ENCODE assay signal across 18 cellular contexts in genomic region chr3:138397983-138398382, GRCh38. TPM values are rescaled to one million over a fixed set of nuclear protein-coding genes. Genes with fewer than 3 reads are reported as not detected.
DNase-seq lines count a peak whose midpoint lies in the region; ATAC-seq, FAIRE-seq and TF ChIP-seq lines count a peak whose summit lies in the region.
"Had no signal": no experiment of that assay in that cellular context is flagged by ENCODE, and none has a peak within 500 bp of the region (broad histone marks: within the 10 kb centered on the region; RNA-seq: fewer than 3 reads in every experiment).

No MANE protein-coding gene starts in this region.

- H3K9ac ChIP-seq in Karpas-422 (ENCODE audit: low read length): no peak overlapping the region

- H3K36me3 Mint-ChIP-seq in Caco-2 (ENCODE audit: insufficient read depth, unreplicated experiment): no peaks in the 10 kb centered on the region
- H3K36me3 Mint-ChIP-seq: activated naive CD4-positive, alpha-beta T cell treated with anti-CD3 and anti-CD28 coated beads, Interleukin-2, amount 50 U/mL, for 72 hours; CD8-positive, alpha-beta memory T cell had no signal

- H3K4me1 ChIP-seq in Karpas-422 (ENCODE audit: low read length): peaks cover 8% of the 10 kb centered on the region
- H3K4me1 ChIP-seq in Caco-2: peaks cover 30% of the 10 kb centered on the region
- H3K4me1 ChIP-seq in prostate gland (replicated peaks): no peaks in the 10 kb centered on the region

- H3K9me3 Mint-ChIP-seq in Caco-2 (ENCODE audit: unreplicated experiment): no peaks in the 10 kb centered on the region
- H3K9me3 Mint-ChIP-seq: activated naive CD4-positive, alpha-beta T cell treated with anti-CD3 and anti-CD28 coated beads, Interleukin-2, amount 50 U/mL, for 72 hours; CD8-positive, alpha-beta memory T cell; stimulated activated naive CD8-positive, alpha-beta T cell treated with anti-CD3 and anti-CD28 coated beads, Interleukin-15, amount 100 ng/mL, for 72 hours had no signal

- no peak overlapping the region for H2AFZ ChIP-seq in Karpas-422 (ENCODE audit: low read length)

- peaks cover 32% of the 10 kb centered on the region for H3K4me1 Mint-ChIP-seq in Caco-2 (ENCODE audit: low read depth, unreplicated experiment)
- H3K4me1 Mint-ChIP-seq: CD8-positive, alpha-beta memory T cell; stimulated activated naive CD8-positive, alpha-beta T cell treated with anti-CD3 and anti-CD28 coated beads, Interleukin-15, amount 100 ng/mL, for 72 hours had no signal

- H3K27ac ChIP-seq in Karpas-422 (ENCODE audit: low read length): no peak overlapping the region
- H3K27ac ChIP-seq in prostate gland: no peak overlapping the region
- H3K27ac ChIP-seq: skin epidermis, WERI-Rb-1 had no signal

- CTCF ChIA-PET in BJ (lab: Yijun Ruan, JAX) (interaction anchor here (1.6 to 2.5 kb wide), 5 partner anchors 9 to 67 kb away, joined by 4 to 7 read pairs (median 5); partner anchors contain the start of gene MRAS), Caco-2 (lab: Charles Lee) (no interaction called here), HEK293T (lab: Yijun Ruan, JAX) (no interaction called here)

- peak; percentile 28 for ATAC-seq in left lobe of liver
- ATAC-seq in GM21717 (IDR thresholded peaks at IDR 0.05; ENCODE audit: unreplicated experiment): no peak
- ATAC-seq: activated naive CD4-positive, alpha-beta T cell treated with anti-CD3 and anti-CD28 coated beads, Interleukin-2, amount 50 U/mL, for 72 hours; esophagus mucosa; stimulated activated naive CD8-positive, alpha-beta T cell treated with anti-CD3 and anti-CD28 coated beads, Interleukin-15, amount 100 ng/mL, for 72 hours had no signal

- no peaks in the 10 kb centered on the region for H4K20me1 ChIP-seq in Karpas-422 (ENCODE audit: insufficient read depth, low read depth, low read length)

- WGBS in prostate gland: 94% methylated on average over 4 of the region's 4 CpGs

- H3K36me3 ChIP-seq in BJ (ENCODE audit: control insufficient read depth, insufficient read depth, low read length) (peaks cover 21% of the 10 kb centered on the region), Karpas-422 (ENCODE audit: insufficient read depth, low read length) (no peaks in the 10 kb centered on the region), bronchial epithelial cell (ENCODE audit: control insufficient read depth, insufficient read depth, low read length) (no peaks in the 10 kb centered on the region), Caco-2 (ENCODE audit: control insufficient read depth, insufficient read depth, low read length) (no peaks in the 10 kb centered on the region), prostate gland (no peaks in the 10 kb centered on the region)
- H3K36me3 ChIP-seq: WERI-Rb-1 had no signal

- TF ChIP-seq CTCF in BJ (IDR thresholded peaks at IDR 0.05; ENCODE audit: insufficient read depth, low read depth, low read length) (0 out of 2 replicates have a peak, but pooled peaks have one; percentile 9), bronchial epithelial cell (IDR thresholded peaks at IDR 0.05; ENCODE audit: insufficient read depth, low read length, severe bottlenecking) (peak; percentile 20), Caco-2 (IDR thresholded peaks at IDR 0.05; ENCODE audit: insufficient read depth in 1 of 2, low read depth in 1 of 2, low read length in 1 of 2, severe bottlenecking in 1 of 2, unreplicated experiment in 1 of 2) (no peak), prostate gland (IDR thresholded peaks at IDR 0.05) (no peak)

- DNase-seq in BJ (ENCODE audit: low read depth) (no peak), Karpas-422 (peak; percentile 46), bronchial epithelial cell (ENCODE audit: low read depth) (no peak), left lobe of liver (ENCODE audit: low spot score) (no peak), Caco-2 (no peak), prostate gland (ENCODE audit: low spot score) (no peak), HEK293T (ENCODE audit: extremely low spot score) (no peak)
- DNase-seq: CD8-positive, alpha-beta memory T cell; H7; mesendoderm; stimulated activated naive CD8-positive, alpha-beta T cell treated with anti-CD3 and anti-CD28 coated beads, Interleukin-15, amount 100 ng/mL, for 72 hours; WERI-Rb-1 had no signal

- intact Hi-C loops in Caco-2 (cut with micrococcal nuclease; ENCODE audit: unreplicated experiment): loop anchor here (2.0 kb wide), 4 partner anchors 19 to 63 kb away; partner anchors contain the start of genes ESYT3 and MRAS
- intact Hi-C loops in prostate gland (cut with DNase I): no loop called here

- H3K27me3 ChIP-seq in BJ (ENCODE audit: control insufficient read depth, insufficient read depth, low read length) (no peaks in the 10 kb centered on the region), Karpas-422 (ENCODE audit: low read length) (no peaks in the 10 kb centered on the region), bronchial epithelial cell (ENCODE audit: control insufficient read depth, insufficient read depth, low read length) (no peaks in the 10 kb centered on the region), Caco-2 (replicated peaks; ENCODE audit: control insufficient read depth, insufficient read depth, low read length) (no peaks in the 10 kb centered on the region), prostate gland (replicated peaks; ENCODE audit: insufficient read depth) (no peaks in the 10 kb centered on the region)

- BruUV-seq in Caco-2 (replicated peaks; lab: Mats Ljungman, UMichigan): no TSS peak

- no peak overlapping the region for H3K4me2 ChIP-seq in Karpas-422 (ENCODE audit: low read depth, low read length, poor library complexity, severe bottlenecking)

- no peak overlapping the region for H3K4me3 ChIP-seq in BJ (ENCODE audit: low read depth, low read length)
- H3K4me3 ChIP-seq in Karpas-422 (ENCODE audit: low read length): no peak overlapping the region
- H3K4me3 ChIP-seq in bronchial epithelial cell (ENCODE audit: low read depth, low read length): no peak overlapping the region
- H3K4me3 ChIP-seq in Caco-2 (ENCODE audit: low read depth, low read length): no peak overlapping the region
- no peak overlapping the region for H3K4me3 ChIP-seq in prostate gland
- H3K4me3 ChIP-seq: skin epidermis had no signal

- no peaks in the 10 kb centered on the region for H3K9me2 ChIP-seq in Karpas-422 (replicated peaks; ENCODE audit: insufficient read depth, low read length)

- H3K27ac Mint-ChIP-seq in Caco-2 (ENCODE audit: unreplicated experiment): no peak overlapping the region
- H3K27ac Mint-ChIP-seq: activated naive CD4-positive, alpha-beta T cell treated with anti-CD3 and anti-CD28 coated beads, Interleukin-2, amount 50 U/mL, for 72 hours; CD8-positive, alpha-beta memory T cell; stimulated activated naive CD8-positive, alpha-beta T cell treated with anti-CD3 and anti-CD28 coated beads, Interleukin-15, amount 100 ng/mL, for 72 hours had no signal

- POLR2A ChIA-PET in BJ (lab: Charles Lee): no interaction called here
- POLR2A ChIA-PET in Caco-2 (lab: Charles Lee): no interaction called here
- POLR2A ChIA-PET in HEK293T (lab: Yijun Ruan, JAX): no interaction called here

- TF ChIP-seq POLR2A in prostate gland (IDR thresholded peaks at IDR 0.05): no peak

- H3K9me3 ChIP-seq in Karpas-422 (ENCODE audit: low read length) (no peaks in the 10 kb centered on the region), Caco-2 (no peaks in the 10 kb centered on the region), prostate gland (no peaks in the 10 kb centered on the region)

- no peak for FAIRE-seq in bronchial epithelial cell (lab: Jason Lieb, UNC)
- FAIRE-seq: colon, G401.6 had no signal

- H3K79me2 ChIP-seq in Karpas-422 (ENCODE audit: low read length): no peaks in the 10 kb centered on the region

- no peaks in the 10 kb centered on the region for H3K27me3 Mint-ChIP-seq in Caco-2 (ENCODE audit: insufficient read depth, unreplicated experiment)

- no peak overlapping the region for H3K4me3 Mint-ChIP-seq in Caco-2 (ENCODE audit: unreplicated experiment)
- H3K4me3 Mint-ChIP-seq: CD8-positive, alpha-beta memory T cell; stimulated activated naive CD8-positive, alpha-beta T cell treated with anti-CD3 and anti-CD28 coated beads, Interleukin-15, amount 100 ng/mL, for 72 hours had no signal

TF ChIP-seq in HEK293T, 16 proteins besides CTCF, POLR2A, EP300 and RAD21:
- TF ChIP-seq ARNT (IDR thresholded peaks at IDR 0.05) (no peak), FOXA1 (IDR thresholded peaks at IDR 0.05) (no peak), CTBP1 (IDR thresholded peaks at IDR 0.05; ENCODE audit: borderline replicate concordance) (no peak), HDGF (IDR thresholded peaks at IDR 0.05; ENCODE audit: borderline replicate concordance) (no peak), LEF1 (IDR thresholded peaks at IDR 0.05; ENCODE audit: borderline replicate concordance) (no peak), NFRKB (IDR thresholded peaks at IDR 0.05) (no peak), FOXM1 (IDR thresholded peaks at IDR 0.05; ENCODE audit: borderline replicate concordance) (no peak), TARDBP (IDR thresholded peaks at IDR 0.05) (no peak), SP1 (IDR thresholded peaks at IDR 0.05) (no peak), PKNOX1 (IDR thresholded peaks at IDR 0.05) (no peak), ZNF384 (IDR thresholded peaks at IDR 0.05) (no peak), FOXK2 (IDR thresholded peaks at IDR 0.05) (no peak), BHLHE40 (IDR thresholded peaks at IDR 0.05; ENCODE audit: borderline replicate concordance) (no peak), L3MBTL2 (conservative IDR thresholded peaks at IDR 0.05) (no peak), SUZ12 (IDR thresholded peaks at IDR 0.05) (no peak), ELF4 (IDR thresholded peaks at IDR 0.05) (no peak)

RNA-seq across cellular contexts. Expression of gene ESYT3, which starts 36.4 kb away (rescaled TPM):
- 0.09 TPM in 2 replicates for polyA plus RNA-seq in BJ (2011; rRNA removed)
- polyA minus RNA-seq in BJ (2011; rRNA and poly(A)+ RNA removed): 0.05 and 0.09 TPM in 2 replicates
- not detected in 2 replicates for total RNA-seq in Karpas-422 (2014; rRNA removed; shearing (Covaris generic); ENCODE audit: low replicate concordance)
- total RNA-seq in bronchial epithelial cell: 1.1 and 2.9 TPM in 2 replicates
- 0.20 TPM for total RNA-seq in left lobe of liver
- total RNA-seq in Caco-2 (2022): 5.7 and 7.6 TPM in 2 replicates
- 1 to 10 TPM; 1.1 to 3.2 TPM for total RNA-seq in prostate gland
- polyA plus RNA-seq: CD8-positive, alpha-beta memory T cell had no signal

RNA-seq across cellular contexts. Expression of gene MRAS, which starts 49.6 kb away (rescaled TPM):
- polyA plus RNA-seq in BJ (2011; rRNA removed): 90.2 and 99.8 TPM in 2 replicates
- polyA minus RNA-seq in BJ (2011; rRNA and poly(A)+ RNA removed): 48.2 and 65.5 TPM in 2 replicates
- total RNA-seq in Karpas-422 (2014; rRNA removed; shearing (Covaris generic); ENCODE audit: low replicate concordance): not detected in 2 replicates
- 2.9 and 3.2 TPM in 2 replicates for total RNA-seq in bronchial epithelial cell
- total RNA-seq in left lobe of liver: 6.1 TPM
- 8.5 and 11.4 TPM in 2 replicates for total RNA-seq in Caco-2 (2022)
- total RNA-seq in prostate gland: 10 to 100 TPM in 1 of 2 donors, 1 to 10 TPM in 1; 8.7 to 25.3 TPM

Comparison
In these comparisons a context has a peak if more than half of its experiments do, and no peak if none do; other contexts are left out.
1. CTCF ChIP-seq: peak in BJ (single experiment) and bronchial epithelial cell (single experiment); none in Caco-2 (0 of 2) and prostate gland (0 of 4).